26 cellular contexts compared by ENCODE assay signal in the genomic region with DNA sequence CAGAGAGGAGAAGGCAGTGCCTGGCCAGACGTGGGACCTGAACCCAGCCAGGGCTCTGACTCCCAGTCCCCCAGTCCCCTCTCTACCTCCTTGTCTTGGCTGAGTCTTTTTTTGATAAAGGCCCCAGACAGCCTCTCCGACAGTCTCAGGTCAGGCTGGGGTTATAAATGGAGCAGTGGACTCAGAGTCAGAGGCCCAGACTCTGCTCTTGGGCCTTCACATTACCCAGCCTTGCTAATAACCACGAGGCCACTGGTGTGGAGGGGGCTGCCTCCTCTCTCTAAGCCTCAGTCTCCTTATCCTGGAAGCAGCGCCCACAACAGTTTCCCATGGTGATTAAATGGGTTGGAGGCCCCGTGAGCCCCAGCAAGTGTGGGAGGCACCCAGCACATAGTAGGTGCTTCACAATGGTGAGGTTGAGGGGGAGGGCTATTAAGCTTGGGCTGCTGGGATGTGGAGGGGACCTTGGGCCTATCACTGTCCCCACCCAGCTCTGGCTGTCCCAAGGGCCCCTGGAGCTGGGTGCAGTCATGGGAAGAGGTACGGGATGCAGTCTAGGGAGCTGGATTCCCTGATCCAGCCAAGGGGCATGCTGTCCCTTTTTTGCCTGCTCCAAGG. TPM values are rescaled to one million over a fixed set of nuclear protein-coding genes. Genes with fewer than 3 reads are reported as not detected.
DNase-seq lines count a peak whose midpoint lies in the region; ATAC-seq and TF ChIP-seq lines count a peak whose summit lies in the region.
"Had no signal": no experiment of that assay in that cellular context is flagged by ENCODE, and none has a peak within 500 bp of the region (broad histone marks: within the 10 kb centered on the region; RNA-seq: fewer than 3 reads in every experiment).

No MANE protein-coding gene starts in this region.

- 89% methylated on average over 4 of the region's 6 CpGs for WGBS in SK-N-SH (ENCODE audit: low lambda C conversion rate)
- WGBS in esophagus muscularis mucosa = 95% methylated on average over 6 of the region's 6 CpGs

- TF ChIP-seq EP300 in SK-N-SH (IDR thresholded peaks at IDR 0.05; ENCODE audit: borderline replicate concordance in 1 of 2, low read depth in 1 of 2, low read length in 1 of 2) (no peak), esophagus muscularis mucosa (IDR thresholded peaks at IDR 0.05) (no peak)

- DNase-seq in SK-N-SH (no peak), esophagus muscularis mucosa (ENCODE audit: extremely low spot score) (no peak), lung microvascular endothelial cell (ENCODE audit: low read depth in 2 of 2) (peak; percentile 8 to 9), thoracic aorta (ENCODE audit: low spot score) (no peak), posterior vena cava (ENCODE audit: low spot score) (no peak)
- DNase-seq: activated CD8-positive, alpha-beta T cell treated with anti-CD3 and anti-CD28 coated beads, Interleukin-2, amount 10 ng/mL, durations not matched to agents 7 days and 5 days; activated T-cell treated with anti-CD3 and anti-CD28 coated beads for 4 hours; AML-193; CD4-positive, alpha-beta memory T cell; cortex of kidney; DMS 273 treated with DMSO at 0.1 percent for 48 hours; kidney glomerular epithelial cell; mesendoderm; naive B cell; NCI-H2029 treated with DMSO at 0.1 percent for 48 hours; NCI-H226; NCI-H82; stimulated activated CD4-positive, alpha-beta T cell treated with anti-CD3 and anti-CD28 coated beads, Interleukin-4, amount 100 ng/mL, for 4 hours; stimulated activated naive CD4-positive, alpha-beta T cell treated with Interleukin-2 at 50 U/mL for 16 hours; thyroid gland had no signal

- POLR2A ChIA-PET in SK-N-SH (lab: Yijun Ruan, JAX) = no interaction called here

- H3K9me2 ChIP-seq in SK-N-SH = no peaks in the 10 kb centered on the region

- H3K36me3 ChIP-seq in SK-N-SH (replicated peaks in 1 of 2; ENCODE audit: control insufficient read depth in 1 of 2, insufficient read depth in 2 of 2, low read length in 1 of 2) = peaks cover 17 to 40% of the 10 kb centered on the region in 2 experiments
- H3K36me3 ChIP-seq in esophagus muscularis mucosa = peaks cover 6 to 57% (median 52%) of the 10 kb centered on the region in 4 donors
- peaks cover 32% of the 10 kb centered on the region for H3K36me3 ChIP-seq in thoracic aorta
- H3K36me3 ChIP-seq: ovary, thyroid gland had no signal

- ATAC-seq in SK-N-SH treated with all-trans-retinoic acid at 6 μM for 48 hours (no peak), thoracic aorta (ENCODE audit: insufficient number of reproducible peaks, low FRiP score, low read depth) (no peak), HG02798 (IDR thresholded peaks at IDR 0.05; ENCODE audit: poor library complexity, unreplicated experiment) (no peak), HG02759 (IDR thresholded peaks at IDR 0.05; ENCODE audit: unreplicated experiment) (no peak)
- ATAC-seq: activated CD8-positive, alpha-beta T cell treated with anti-CD3 and anti-CD28 coated beads, Interleukin-2, amount 10 ng/mL, durations not matched to agents 7 days and 5 days; HCT116 had no signal

- H3K4me1 ChIP-seq in SK-N-SH (ENCODE audit: control insufficient read depth in 1 of 2, insufficient read depth in 2 of 2, low read depth in 1 of 2, low read length in 1 of 2) (peaks cover 29 to 48% of the 10 kb centered on the region in 2 experiments), esophagus muscularis mucosa (peaks cover 36 to 43% (median 41%) of the 10 kb centered on the region in 4 donors), thoracic aorta (ENCODE audit: control insufficient read depth in 1 of 2, low read depth in 2 of 2) (peaks cover 27 to 51% of the 10 kb centered on the region in 2 donors)

- CTCF ChIA-PET in SK-N-SH (lab: Yijun Ruan, JAX) = interaction anchor here (1.8 to 6.4 kb wide), 3 partner anchors 35 to 92 kb away, joined by 5 to 22 read pairs (median 9); no protein-coding TSS in a partner anchor

- no peak overlapping the region for H2AFZ ChIP-seq in SK-N-SH (ENCODE audit: low read depth)

- TF ChIP-seq RAD21 in SK-N-SH (IDR thresholded peaks at IDR 0.05; ENCODE audit: low read length) = no peak

- H3K4me3 ChIP-seq in SK-N-SH (ENCODE audit: low read depth in 2 of 2, low read length in 1 of 2) (no peak overlapping the region), esophagus muscularis mucosa (no peak overlapping the region), thoracic aorta (no peak overlapping the region)
- H3K4me3 ChIP-seq: ovary, thyroid gland had no signal

- intact Hi-C loops in esophagus muscularis mucosa (cut with DNase I) = loop anchor here (5.0 kb wide), 1 partner anchor 57 kb away; no protein-coding TSS in a partner anchor
- intact Hi-C loops in posterior vena cava (cut with DNase I) = no loop called here

- no peak for TF ChIP-seq POLR2A in esophagus muscularis mucosa (IDR thresholded peaks at IDR 0.05; ENCODE audit: low read depth)

- H3K9me3 ChIP-seq in SK-N-SH (no peaks in the 10 kb centered on the region), esophagus muscularis mucosa (no peaks in the 10 kb centered on the region), thoracic aorta (no peaks in the 10 kb centered on the region)
- H3K9me3 ChIP-seq: ovary, thyroid gland had no signal

- no peaks in the 10 kb centered on the region for H3K27me3 ChIP-seq in SK-N-SH (ENCODE audit: insufficient read depth)
- H3K27me3 ChIP-seq in esophagus muscularis mucosa = no peaks in the 10 kb centered on the region
- no peaks in the 10 kb centered on the region for H3K27me3 ChIP-seq in thoracic aorta (replicated peaks; ENCODE audit: insufficient read depth)
- H3K27me3 ChIP-seq: ovary, thyroid gland had no signal

- H3F3A ChIP-seq in SK-N-SH (replicated peaks; ENCODE audit: insufficient read depth) = peaks cover 69% of the 10 kb centered on the region

- H3K9ac ChIP-seq in SK-N-SH = no peak overlapping the region

- H3K4me2 ChIP-seq in SK-N-SH = no peak overlapping the region

- no peaks in the 10 kb centered on the region for H4K20me1 ChIP-seq in SK-N-SH (ENCODE audit: insufficient read depth)

- no peak for TF ChIP-seq CTCF in SK-N-SH (IDR thresholded peaks at IDR 0.05)
- no peak for TF ChIP-seq CTCF in esophagus muscularis mucosa (IDR thresholded peaks at IDR 0.05)
- TF ChIP-seq CTCF in thoracic aorta (IDR thresholded peaks at IDR 0.05) = no peak

- H3K27ac ChIP-seq in SK-N-SH (ENCODE audit: low read depth in 2 of 2, low read length in 1 of 2) (peak overlapping the region; percentile 82 to 86; a peak in 3 of 4 replicates), esophagus muscularis mucosa (replicated peaks in 1 of 4) (peak overlapping the region; percentile 20 to 91 (median 64)), thoracic aorta (peak overlapping the region; percentile 90 to 91)
- H3K27ac ChIP-seq: 22Rv1, ovary, thyroid gland had no signal

- H3K79me2 ChIP-seq in SK-N-SH (ENCODE audit: insufficient read depth) = no peaks in the 10 kb centered on the region

TF ChIP-seq in SK-N-SH, 30 proteins besides CTCF, POLR2A, EP300 and RAD21 (continues in another document):
- no peak for TF ChIP-seq USF1 (IDR thresholded peaks at IDR 0.05; ENCODE audit: borderline replicate concordance, low read depth)
- no peak for TF ChIP-seq GATA2 (CRISPR knock-in tag; IDR thresholded peaks at IDR 0.05)
- TF ChIP-seq, protein P1, sequence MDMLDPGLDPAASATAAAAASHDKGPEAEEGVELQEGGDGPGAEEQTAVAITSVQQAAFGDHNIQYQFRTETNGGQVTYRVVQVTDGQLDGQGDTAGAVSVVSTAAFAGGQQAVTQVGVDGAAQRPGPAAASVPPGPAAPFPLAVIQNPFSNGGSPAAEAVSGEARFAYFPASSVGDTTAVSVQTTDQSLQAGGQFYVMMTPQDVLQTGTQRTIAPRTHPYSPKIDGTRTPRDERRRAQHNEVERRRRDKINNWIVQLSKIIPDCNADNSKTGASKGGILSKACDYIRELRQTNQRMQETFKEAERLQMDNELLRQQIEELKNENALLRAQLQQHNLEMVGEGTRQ (IDR thresholded peaks at IDR 0.05; ENCODE audit: borderline replicate concordance, low read depth, low read length) = no peak

TF ChIP-seq in SK-N-SH treated with all-trans-retinoic acid at 6 μM for 48 hours, 23 proteins besides CTCF, POLR2A, EP300 and RAD21 (continues in another document):
- TF ChIP-seq TCF4 (CRISPR knock-in tag; IDR thresholded peaks at IDR 0.05; ENCODE audit: borderline replicate concordance) (no peak), ZFP3 (CRISPR knock-in tag; IDR thresholded peaks at IDR 0.05) (no peak), ZNF565 (CRISPR knock-in tag; conservative IDR thresholded peaks at IDR 0.05; ENCODE audit: low read depth) (no peak), ARNTL (CRISPR knock-in tag; IDR thresholded peaks at IDR 0.05; ENCODE audit: borderline replicate concordance, low read depth) (no peak), GLIS3 (CRISPR knock-in tag; IDR thresholded peaks at IDR 0.05) (no peak), CSDC2 (CRISPR knock-in tag; IDR thresholded peaks at IDR 0.05) (no peak), ZC3H10 (CRISPR knock-in tag; IDR thresholded peaks at IDR 0.05) (no peak)
- TF ChIP-seq, protein P2, sequence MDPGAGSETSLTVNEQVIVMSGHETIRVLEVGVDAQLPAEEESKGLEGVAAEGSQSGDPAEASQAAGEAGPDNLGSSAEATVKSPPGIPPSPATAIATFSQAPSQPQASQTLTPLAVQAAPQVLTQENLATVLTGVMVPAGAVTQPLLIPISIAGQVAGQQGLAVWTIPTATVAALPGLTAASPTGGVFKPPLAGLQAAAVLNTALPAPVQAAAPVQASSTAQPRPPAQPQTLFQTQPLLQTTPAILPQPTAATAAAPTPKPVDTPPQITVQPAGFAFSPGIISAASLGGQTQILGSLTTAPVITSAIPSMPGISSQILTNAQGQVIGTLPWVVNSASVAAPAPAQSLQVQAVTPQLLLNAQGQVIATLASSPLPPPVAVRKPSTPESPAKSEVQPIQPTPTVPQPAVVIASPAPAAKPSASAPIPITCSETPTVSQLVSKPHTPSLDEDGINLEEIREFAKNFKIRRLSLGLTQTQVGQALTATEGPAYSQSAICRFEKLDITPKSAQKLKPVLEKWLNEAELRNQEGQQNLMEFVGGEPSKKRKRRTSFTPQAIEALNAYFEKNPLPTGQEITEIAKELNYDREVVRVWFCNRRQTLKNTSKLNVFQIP (CRISPR knock-in tag; IDR thresholded peaks at IDR 0.05; ENCODE audit: borderline replicate concordance, low read depth) = no peak

RNA-seq across cellular contexts. Expression of gene TGM2, which starts 35.7 kb away (rescaled TPM):
- 548 and 676 TPM in 2 replicates for polyA plus RNA-seq in SK-N-SH (2012; rRNA removed)
- polyA plus RNA-seq in SK-N-SH (2012; cell fraction: cytosol; rRNA removed) = 278 and 460 TPM in 2 replicates
- polyA plus RNA-seq in SK-N-SH (2012; cell fraction: nucleus; rRNA removed) = 675 and 717 TPM in 2 replicates
- 100 to 1,000 TPM; 170 to 385 (median 212) TPM for total RNA-seq in esophagus muscularis mucosa
- total RNA-seq in lung microvascular endothelial cell = 273 and 343 TPM in 2 replicates
- total RNA-seq in thoracic aorta = 100 to 1,000 TPM; 371 to 755 TPM
- total RNA-seq in posterior vena cava = 100 to 1,000 TPM; 442 to 500 TPM

Comparison
In these comparisons a context has a peak if more than half of its experiments do, and no peak if none do; other contexts are left out.
1. DNase-seq: peak in lung microvascular endothelial cell (2 of 2); none in SK-N-SH (single experiment), esophagus muscularis mucosa (single experiment), thoracic aorta (single experiment) and posterior vena cava (single experiment).
2. Peak in every context shown above with its lines, with median percentiles within 50 percentile points of each other: H3K27ac ChIP-seq.